Comparison of ENCODE assay signal across 1 cellular context in genomic region chr5:173472164-173472563, GRCh38.
TF ChIP-seq lines count a peak whose summit lies in the region.

No MANE protein-coding gene starts in this region.

TF ChIP-seq in HepG2, 621 proteins besides CTCF, POLR2A, EP300 and RAD21 (continued from another document and continues in another):
- TF ChIP-seq PRDM15 (CRISPR knock-in tag; IDR thresholded peaks at IDR 0.05) (no peak), MIER2 (CRISPR knock-in tag; IDR thresholded peaks at IDR 0.05) (peak; percentile 64; the same call in 1 of the 2 replicates), MIER3 (CRISPR knock-in tag; IDR thresholded peaks at IDR 0.05; ENCODE audit: borderline replicate concordance) (0 out of 2 replicates have a peak, but pooled peaks have one; percentile 35), BCL6 (CRISPR knock-in tag; IDR thresholded peaks at IDR 0.05) (0 out of 2 replicates have a peak, but pooled peaks have one; percentile 21), WIZ (CRISPR knock-in tag; IDR thresholded peaks at IDR 0.05) (no peak), ZNF629 (CRISPR knock-in tag; conservative IDR thresholded peaks at IDR 0.05) (peak; percentile 52), ELF3 (CRISPR knock-in tag; IDR thresholded peaks at IDR 0.05) (peak; percentile 12; the same call in 1 of the 2 replicates), JUND (CRISPR knock-in tag; IDR thresholded peaks at IDR 0.05) (peak; percentile 51; the same call in 1 of the 2 replicates), RFX5 (IDR thresholded peaks at IDR 0.05; ENCODE audit: low read depth, low read length) (no peak), SAP130 (CRISPR knock-in tag; IDR thresholded peaks at IDR 0.05; ENCODE audit: low read depth) (peak; percentile 53), ERF (CRISPR knock-in tag; IDR thresholded peaks at IDR 0.05) (0 out of 2 replicates have a peak, but pooled peaks have one; percentile 25), THRA (CRISPR knock-in tag; IDR thresholded peaks at IDR 0.05; ENCODE audit: borderline replicate concordance) (no peak), PRDM10 (CRISPR knock-in tag; IDR thresholded peaks at IDR 0.05; ENCODE audit: low read depth) (no peak), HOXA7 (CRISPR knock-in tag; IDR thresholded peaks at IDR 0.05) (no peak), ZNF256 (CRISPR knock-in tag; conservative IDR thresholded peaks at IDR 0.05) (no peak), ELF4 (CRISPR knock-in tag; IDR thresholded peaks at IDR 0.05; ENCODE audit: borderline replicate concordance) (no peak), MATR3 (CRISPR knock-in tag; IDR thresholded peaks at IDR 0.05) (no peak), ZNF781 (CRISPR knock-in tag; IDR thresholded peaks at IDR 0.05; ENCODE audit: borderline replicate concordance, not compliant biosample characterization) (no peak), THAP11 (CRISPR knock-in tag; IDR thresholded peaks at IDR 0.05) (0 out of 2 replicates have a peak, but pooled peaks have one; percentile 20), ATF3 (CRISPR knock-in tag; IDR thresholded peaks at IDR 0.05) (0 out of 2 replicates have a peak, but pooled peaks have one; percentile 46), ZNF704 (CRISPR knock-in tag; IDR thresholded peaks at IDR 0.05; ENCODE audit: borderline replicate concordance) (no peak), HNF4A (CRISPR knock-in tag; IDR thresholded peaks at IDR 0.05) (no peak), NR2F6 (IDR thresholded peaks at IDR 0.05) (no peak), NR2F6 (CRISPR knock-in tag; IDR thresholded peaks at IDR 0.05) (no peak), RELA (CRISPR knock-in tag; IDR thresholded peaks at IDR 0.05) (no peak), HOXA3 (CRISPR knock-in tag; IDR thresholded peaks at IDR 0.05) (no peak), GRHL1 (CRISPR knock-in tag; conservative IDR thresholded peaks at IDR 0.05) (no peak), SP1 (IDR thresholded peaks at IDR 0.05) (no peak), SP1 (CRISPR knock-in tag; IDR thresholded peaks at IDR 0.05) (no peak), HNF1A (IDR thresholded peaks at IDR 0.05; ENCODE audit: low read depth) (no peak), HNF1A (CRISPR knock-in tag; IDR thresholded peaks at IDR 0.05; ENCODE audit: borderline replicate concordance) (no peak), ZNF414 (CRISPR knock-in tag; IDR thresholded peaks at IDR 0.05) (no peak), TBX2 (CRISPR knock-in tag; IDR thresholded peaks at IDR 0.05; ENCODE audit: borderline replicate concordance) (peak; percentile 37; the same call in 1 of the 2 replicates), ZBTB7A (CRISPR knock-in tag; IDR thresholded peaks at IDR 0.05) (no peak), HHEX (CRISPR knock-in tag; IDR thresholded peaks at IDR 0.05) (no peak), ZNF362 (CRISPR knock-in tag; IDR thresholded peaks at IDR 0.05; ENCODE audit: borderline replicate concordance) (no peak), ZNF776 (CRISPR knock-in tag; IDR thresholded peaks at IDR 0.05) (no peak), BORCS8-MEF2B (CRISPR knock-in tag; IDR thresholded peaks at IDR 0.05) (no peak), LCORL (IDR thresholded peaks at IDR 0.05) (peak; percentile 18; the same call in 1 of the 2 replicates), LCORL (CRISPR knock-in tag; IDR thresholded peaks at IDR 0.05) (no peak), TEAD3 (CRISPR knock-in tag; optimal IDR thresholded peaks at IDR 0.05; ENCODE audit: borderline replicate concordance) (peak; percentile 66), BCL3 (CRISPR knock-in tag; IDR thresholded peaks at IDR 0.05) (no peak), FOXK2 (IDR thresholded peaks at IDR 0.05) (0 out of 2 replicates have a peak, but pooled peaks have one; percentile 15), ATRX (CRISPR knock-in tag; IDR thresholded peaks at IDR 0.05; ENCODE audit: borderline replicate concordance) (no peak), TCF12 (IDR thresholded peaks at IDR 0.05) (no peak), TCF12 (CRISPR knock-in tag; IDR thresholded peaks at IDR 0.05) (no peak), NFIC (IDR thresholded peaks at IDR 0.05; ENCODE audit: low read length) (no peak), KDM2A (CRISPR knock-in tag; IDR thresholded peaks at IDR 0.05; ENCODE audit: borderline replicate concordance, low read depth) (no peak)
